Comparison of ENCODE assay signal across 17 cellular contexts in genomic region chr1:24336099-24336498, GRCh38. TPM values are rescaled to one million over a fixed set of nuclear protein-coding genes. Genes with fewer than 3 reads are reported as not detected.
DNase-seq lines count a peak whose midpoint lies in the region; ATAC-seq, FAIRE-seq and TF ChIP-seq lines count a peak whose summit lies in the region.
"Had no signal": no experiment of that assay in that cellular context is flagged by ENCODE, and none has a peak within 500 bp of the region (broad histone marks: within the 10 kb centered on the region; RNA-seq: fewer than 3 reads in every experiment).

No MANE protein-coding gene starts in this region.

- H3K36me3 ChIP-seq in heart left ventricle (no peaks in the 10 kb centered on the region), left ventricle myocardium inferior (no peaks in the 10 kb centered on the region), kidney (ENCODE audit: control insufficient read depth in 1 of 2, insufficient read depth in 2 of 2, low read length in 2 of 2) (no peaks in the 10 kb centered on the region)

- intact Hi-C loops in heart left ventricle (cut with DNase I), result no loop called here
- intact Hi-C loops in left ventricle myocardium inferior (cut with micrococcal nuclease), result no loop called here
- intact Hi-C loops in kidney (cut with DNase I), result no loop called here

- H3K4me1 ChIP-seq in heart left ventricle (peaks cover 0 to 9% (median 0%) of the 10 kb centered on the region in 12 donors), left ventricle myocardium inferior (peaks cover 5% of the 10 kb centered on the region), kidney (ENCODE audit: control insufficient read depth in 1 of 2, insufficient read depth in 1 of 2, low read depth in 1 of 2, low read length in 2 of 2) (no peaks in the 10 kb centered on the region)

- H3K4me3 ChIP-seq in heart left ventricle, result no peak overlapping the region
- H3K4me3 ChIP-seq in left ventricle myocardium inferior, result no peak overlapping the region
- no peak overlapping the region for H3K4me3 ChIP-seq in kidney (ENCODE audit: low read length in 2 of 2)

- no peaks in the 10 kb centered on the region for H3K27me3 ChIP-seq in heart left ventricle
- H3K27me3 ChIP-seq in left ventricle myocardium inferior (ENCODE audit: low read depth), result no peaks in the 10 kb centered on the region

- H3K4me1 Mint-ChIP-seq in osteocyte (ENCODE audit: unreplicated experiment), result peaks cover 28% of the 10 kb centered on the region
- H3K4me1 Mint-ChIP-seq: CD14-positive monocyte, IgD-negative memory B cell had no signal

- H3K27me3 Mint-ChIP-seq in osteocyte (ENCODE audit: unreplicated experiment), result no peaks in the 10 kb centered on the region

- H3K27ac ChIP-seq in heart left ventricle (no peak overlapping the region), left ventricle myocardium inferior (replicated peaks) (no peak overlapping the region), kidney (ENCODE audit: low read depth in 2 of 2, low read length in 2 of 2) (no peak overlapping the region)
- H3K27ac ChIP-seq: 22Rv1 had no signal

- no peak overlapping the region for H3K4me3 Mint-ChIP-seq in osteocyte (ENCODE audit: unreplicated experiment)
- H3K4me3 Mint-ChIP-seq: CD14-positive monocyte; CD8-positive, alpha-beta T cell; IgD-negative memory B cell had no signal

- H3K9ac ChIP-seq in kidney (ENCODE audit: low read length in 2 of 2), result no peak overlapping the region

- ATAC-seq in heart left ventricle, result peak in 3 of 4 donors; percentile 13 to 56 (median 47)
- ATAC-seq: CD8-positive, alpha-beta T cell had no signal

- TF ChIP-seq CTCF in heart left ventricle (IDR thresholded peaks at IDR 0.05), result no peak
- TF ChIP-seq CTCF in left ventricle myocardium inferior (IDR thresholded peaks at IDR 0.05; ENCODE audit: borderline replicate concordance), result no peak
- no peak for TF ChIP-seq CTCF in osteocyte (IDR thresholded peaks at IDR 0.05)
- TF ChIP-seq CTCF in kidney (IDR thresholded peaks at IDR 0.05; ENCODE audit: borderline replicate concordance, extremely low read depth, insufficient read depth), result no peak

- 47 to 57% (median 53%) methylated on average over 4 of the region's 4 CpGs for WGBS in heart left ventricle, 4 donors

- TF ChIP-seq POLR2A in heart left ventricle (IDR thresholded peaks at IDR 0.05), result no peak

- DNase-seq in DMS 273 (lab: John Stamatoyannopoulos, UW; ENCODE audit: unreplicated experiment) (peak; percentile 42), DMS 273 treated with DMSO at 0.1 percent for 48 hours (lab: John Stamatoyannopoulos, UW) (no peak), heart left ventricle (no peak), left ventricle myocardium inferior (no peak), osteocyte (ENCODE audit: extremely low spot score, unreplicated experiment) (no peak), kidney (no peak), cortex of kidney (lab: John Stamatoyannopoulos, UW) (no peak)
- no peak for DNase-seq in stimulated activated naive CD4-positive, alpha-beta T cell (lab: John Stamatoyannopoulos, UW)
- DNase-seq: CD8-positive, alpha-beta T cell; COR-L47 had no signal

- no peaks in the 10 kb centered on the region for H3K36me3 Mint-ChIP-seq in osteocyte (ENCODE audit: unreplicated experiment)
- H3K36me3 Mint-ChIP-seq: CD14-positive monocyte; CD8-positive, alpha-beta T cell had no signal

- H3K9me3 ChIP-seq in heart left ventricle, result no peaks in the 10 kb centered on the region
- H3K9me3 ChIP-seq in left ventricle myocardium inferior (replicated peaks), result no peaks in the 10 kb centered on the region
- H3K9me3 ChIP-seq in kidney (ENCODE audit: control insufficient read depth in 1 of 2, low read length in 2 of 2), result no peaks in the 10 kb centered on the region

- no peak for FAIRE-seq in kidney (lab: Jason Lieb, UNC)

- H3K27ac Mint-ChIP-seq in osteocyte (ENCODE audit: unreplicated experiment), result peak overlapping the region; percentile 54
- H3K27ac Mint-ChIP-seq: CD14-positive monocyte; CD8-positive, alpha-beta T cell had no signal

- H3K9me3 Mint-ChIP-seq in osteocyte (ENCODE audit: unreplicated experiment), result no peaks in the 10 kb centered on the region
- H3K9me3 Mint-ChIP-seq: CD8-positive, alpha-beta T cell; IgD-negative memory B cell had no signal

RNA-seq across cellular contexts. Expression of gene GRHL3, which starts 16.9 kb away (rescaled TPM):
- total RNA-seq in heart left ventricle (under 1 TPM in 1 of 9 donors, not detected in 8; 0.61 TPM), left ventricle myocardium inferior (not detected), osteocyte (not detected in 2 replicates), kidney (1.7 TPM)
- polyA plus RNA-seq in heart left ventricle (under 1 TPM in 1 of 2 donors, not detected in 1; 0.03 TPM), kidney (ENCODE audit: insufficient read depth, low read depth, low replicate concordance) (0.32 TPM)
- total RNA-seq: A673; CD8-positive, alpha-beta T cell; Daoy; H4 had no signal
- polyA plus RNA-seq: BJ, CD14-positive monocyte, IgD-negative memory B cell had no signal
